In genomic region chr4:184263461-184263860, GRCh38 we compare ENCODE assay signal across 16 cellular contexts. TPM values are rescaled to one million over a fixed set of nuclear protein-coding genes. Genes with fewer than 3 reads are reported as not detected.
A peak's percentile ranks its signal among the peaks of the same experiment; 100 is the strongest.
DNase-seq lines count a peak whose midpoint lies in the region; ATAC-seq, FAIRE-seq and TF ChIP-seq lines count a peak whose summit lies in the region.
"Had no signal": no experiment of that assay in that cellular context is flagged by ENCODE, and none has a peak within 500 bp of the region (broad histone marks: within the 10 kb centered on the region; RNA-seq: fewer than 3 reads in every experiment).

No MANE protein-coding gene starts in this region.

- TF ChIP-seq EP300 in GM12878 (IDR thresholded peaks at IDR 0.05; ENCODE audit: borderline replicate concordance in 1 of 2, control insufficient read depth in 1 of 2, low read depth in 2 of 2, low read length in 2 of 2): no peak

- in situ Hi-C loops in GM12878 (cut with MboI): no loop called here

- peak; percentile 18 for DNase-seq in activated CD8-positive, alpha-beta T cell treated with anti-CD3 and anti-CD28 coated beads, Interleukin-2, amount 10 ng/mL, durations not matched to agents 7 days and 5 days
- DNase-seq in activated CD8-positive, alpha-beta T cell treated with anti-CD3 and anti-CD28 coated beads for 36 hours: no peak
- DNase-seq in GM12878 (ENCODE audit: low read depth, low spot score) (no peak), NCI-H1105 treated with DMSO at 0.1 percent for 48 hours (lab: John Stamatoyannopoulos, UW) (no peak), psoas muscle (no peak), posterior cingulate gyrus (no peak)
- peak in 1 of 2 donors; percentile 47 for DNase-seq in stimulated activated effector memory CD8-positive, alpha-beta T cell treated with anti-CD3 and anti-CD28 coated beads, Interleukin-12 subunit alpha, Interleukin-12 subunit beta, amount 100 ng/mL, for 72 hours (ENCODE audit: low spot score in 2 of 2)

- intact Hi-C loops in activated CD8-positive, alpha-beta T cell treated with anti-CD3 and anti-CD28 coated beads for 36 hours (cut with micrococcal nuclease): loop anchor here (10.0 kb wide), 1 partner anchor 51 kb away; no protein-coding TSS in a partner anchor
- intact Hi-C loops in GM12878 (cut with micrococcal nuclease; ENCODE audit: unreplicated experiment) (no loop called here), psoas muscle (cut with DNase I) (loop anchor here (2.0 to 10.0 kb wide), 3 partner anchors 275 to 471 kb away; partner anchors contain the start of genes CASP3 (in 1 of the 2), CENPU (in 1 of the 2) and PRIMPOL (in 1 of the 2)), posterior cingulate gyrus (cut with DNase I) (loop anchor here (5.0 to 10.0 kb wide), 3 partner anchors 81 to 384 kb away; partner anchors contain the start of genes CASP3 and PRIMPOL)

- WGBS in GM12878 (ENCODE audit: insufficient coverage, insufficient replicate concordance, low lambda C conversion rate, missing lambda C conversion rate): 76% methylated on average over 5 of the region's 5 CpGs
- WGBS in psoas muscle, 3 donors: 86 to 88% (median 86%) methylated on average over 5 of the region's 5 CpGs

- no peaks in the 10 kb centered on the region for H3K9me3 ChIP-seq in GM12878 (replicated peaks; ENCODE audit: control insufficient read depth, insufficient read depth, low read length)
- H3K9me3 ChIP-seq in psoas muscle: no peaks in the 10 kb centered on the region

- SMC1A ChIA-PET in GM12878 (lab: Charles Lee; ENCODE audit: uncharacterized antibody, unreplicated experiment): interaction anchor here (0.6 to 17.1 kb wide), 36 partner anchors 10 to 661 kb away, joined by 3 to 428 read pairs (median 7); partner anchors contain the start of gene CENPU

- H3K27ac Mint-ChIP-seq in activated CD8-positive, alpha-beta T cell treated with anti-CD3 and anti-CD28 coated beads, Interleukin-2, amount 10 ng/mL, durations not matched to agents 7 days and 5 days: no peak overlapping the region
- H3K27ac Mint-ChIP-seq in activated CD8-positive, alpha-beta T cell treated with anti-CD3 and anti-CD28 coated beads for 36 hours: no peak overlapping the region
- H3K27ac Mint-ChIP-seq in stimulated activated effector memory CD8-positive, alpha-beta T cell treated with anti-CD3 and anti-CD28 coated beads, Interleukin-12 subunit alpha, Interleukin-12 subunit beta, amount 100 ng/mL, for 72 hours: peak overlapping the region; percentile 80

- H3K36me3 ChIP-seq in KMS-11 (ENCODE audit: insufficient read depth) (no peaks in the 10 kb centered on the region), GM12878 (ENCODE audit: control insufficient read depth in 2 of 2, insufficient read depth in 2 of 2, low read length in 1 of 2) (no peaks in the 10 kb centered on the region; a peak in 1 of 4 replicates), psoas muscle (ENCODE audit: insufficient read depth in 1 of 2, low read depth in 1 of 2) (no peaks in the 10 kb centered on the region)
- H3K36me3 ChIP-seq: spleen had no signal

- H2AFZ ChIP-seq in KMS-11 (ENCODE audit: low read depth) (peak overlapping the region; percentile 53; the same call in 1 of the 2 replicates), GM12878 (ENCODE audit: control insufficient read depth, low read depth, low read length) (peak overlapping the region; percentile 67; the same call in 1 of the 2 replicates)

- no peak overlapping the region for H3K4me3 ChIP-seq in KMS-11 (IDR thresholded peaks at IDR 0.05; ENCODE audit: insufficient read depth, low read depth, low read length)
- peak overlapping the region; percentile 63 for H3K4me3 ChIP-seq in GM12878
- no peak overlapping the region for H3K4me3 ChIP-seq in psoas muscle

- POLR2A ChIA-PET in activated CD8-positive, alpha-beta T cell treated with anti-CD3 and anti-CD28 coated beads, Interleukin-2, amount 10 ng/mL, durations not matched to agents 7 days and 5 days (lab: Charles Lee): interaction anchor here (0.6 to 7.1 kb wide), 10 partner anchors 18 to 470 kb away, joined by 3 to 55 read pairs (median 6); partner anchors contain the start of genes CASP3, CENPU, IRF2 and PRIMPOL
- POLR2A ChIA-PET in activated CD8-positive, alpha-beta T cell treated with anti-CD3 and anti-CD28 coated beads for 36 hours (lab: Charles Lee): interaction anchor here (0.8 to 2.6 kb wide), 10 partner anchors 8 to 385 kb away, joined by 3 to 6 read pairs (median 3); no protein-coding TSS in a partner anchor
- POLR2A ChIA-PET in GM12878 (lab: Charles Lee): interaction anchor here (0.5 to 9.7 kb wide), 10 partner anchors 18 to 471 kb away, joined by 3 to 250 read pairs (median 31); partner anchors contain the start of gene CENPU

- FAIRE-seq in GM12878 (lab: Jason Lieb, UNC): no peak
- FAIRE-seq: frontal cortex had no signal

- H3K27me3 Mint-ChIP-seq in activated CD8-positive, alpha-beta T cell treated with anti-CD3 and anti-CD28 coated beads, Interleukin-2, amount 10 ng/mL, durations not matched to agents 7 days and 5 days (ENCODE audit: low read depth): no peaks in the 10 kb centered on the region
- no peaks in the 10 kb centered on the region for H3K27me3 Mint-ChIP-seq in activated CD8-positive, alpha-beta T cell treated with anti-CD3 and anti-CD28 coated beads for 36 hours

- no peak for TF ChIP-seq POLR2A in GM12878 (IDR thresholded peaks at IDR 0.05; ENCODE audit: low read depth, low read length)

- TF ChIP-seq CTCF in activated CD8-positive, alpha-beta T cell treated with anti-CD3 and anti-CD28 coated beads for 36 hours (IDR thresholded peaks at IDR 0.05): no peak
- TF ChIP-seq CTCF in KMS-11 (conservative IDR thresholded peaks at IDR 0.05; ENCODE audit: low read depth, low read length) (no peak), GM12878 (IDR thresholded peaks at IDR 0.05 in 2 of 3, conservative IDR thresholded peaks at IDR 0.05 in 1 of 3; ENCODE audit: control insufficient read depth in 2 of 3, extremely low read depth in 1 of 3, insufficient read depth in 1 of 3, low read depth in 3 of 3, low read length in 3 of 3) (no peak), psoas muscle (IDR thresholded peaks at IDR 0.05) (no peak)

- H3K9ac ChIP-seq in KMS-11 (no peak overlapping the region), GM12878 (ENCODE audit: control insufficient read depth, insufficient read depth, low read length) (peak overlapping the region; percentile 67)

- H3K4me1 ChIP-seq in KMS-11 (ENCODE audit: low read depth, poor library complexity, severe bottlenecking) (peaks cover 62% of the 10 kb centered on the region), GM12878 (ENCODE audit: control insufficient read depth, insufficient read depth, low read length) (peaks cover 33% of the 10 kb centered on the region), psoas muscle (no peaks in the 10 kb centered on the region)

- RAD21 ChIA-PET in GM12878 (lab: Charles Lee; ENCODE audit: unreplicated experiment): interaction anchor here (1.0 to 9.4 kb wide), 27 partner anchors 18 to 871 kb away, joined by 3 to 367 read pairs (median 23); partner anchors contain the start of genes CASP3, CENPU, IRF2 and PRIMPOL

- peaks cover 43% of the 10 kb centered on the region for H3K4me1 Mint-ChIP-seq in activated CD8-positive, alpha-beta T cell treated with anti-CD3 and anti-CD28 coated beads, Interleukin-2, amount 10 ng/mL, durations not matched to agents 7 days and 5 days (ENCODE audit: low read depth)
- H3K4me1 Mint-ChIP-seq in activated CD8-positive, alpha-beta T cell treated with anti-CD3 and anti-CD28 coated beads for 36 hours (ENCODE audit: low read depth): peaks cover 44% of the 10 kb centered on the region
- peaks cover 45% of the 10 kb centered on the region for H3K4me1 Mint-ChIP-seq in stimulated activated effector memory CD8-positive, alpha-beta T cell treated with anti-CD3 and anti-CD28 coated beads, Interleukin-12 subunit alpha, Interleukin-12 subunit beta, amount 100 ng/mL, for 72 hours

- H4K20me1 ChIP-seq in KMS-11 (ENCODE audit: insufficient read depth): no peaks in the 10 kb centered on the region
- H4K20me1 ChIP-seq in GM12878 (ENCODE audit: control insufficient read depth, insufficient read depth): no peaks in the 10 kb centered on the region

- no peak for TF ChIP-seq RAD21 in GM12878 (IDR thresholded peaks at IDR 0.05; ENCODE audit: insufficient read depth, low read depth, low read length)

- H3K4me2 ChIP-seq in KMS-11 (peak overlapping the region; percentile 82), GM12878 (ENCODE audit: control insufficient read depth, insufficient read depth) (peak overlapping the region; percentile 78)

- no peaks in the 10 kb centered on the region for H3K36me3 Mint-ChIP-seq in activated CD8-positive, alpha-beta T cell treated with anti-CD3 and anti-CD28 coated beads, Interleukin-2, amount 10 ng/mL, durations not matched to agents 7 days and 5 days (ENCODE audit: low read depth)
- no peaks in the 10 kb centered on the region for H3K36me3 Mint-ChIP-seq in activated CD8-positive, alpha-beta T cell treated with anti-CD3 and anti-CD28 coated beads for 36 hours (ENCODE audit: low read depth)
- peaks cover 9% of the 10 kb centered on the region for H3K36me3 Mint-ChIP-seq in stimulated activated effector memory CD8-positive, alpha-beta T cell treated with anti-CD3 and anti-CD28 coated beads, Interleukin-12 subunit alpha, Interleukin-12 subunit beta, amount 100 ng/mL, for 72 hours
- H3K36me3 Mint-ChIP-seq: activated CD8-positive, alpha-beta memory T cell treated with anti-CD3 and anti-CD28 coated beads, Interleukin-2, amount 10 ng/mL, durations not matched to agents 7 days and 5 days; activated naive CD8-positive, alpha-beta T cell treated with anti-CD3 and anti-CD28 coated beads, Interleukin-2, amount 10 ng/mL, durations not matched to agents 7 days and 5 days had no signal

- no peak for ATAC-seq in activated CD8-positive, alpha-beta T cell treated with anti-CD3 and anti-CD28 coated beads, Interleukin-2, amount 10 ng/mL, durations not matched to agents 7 days and 5 days
- no peak for ATAC-seq in activated CD8-positive, alpha-beta T cell treated with anti-CD3 and anti-CD28 coated beads for 36 hours
- no peak for ATAC-seq in GM12878
- no peak for ATAC-seq in stimulated activated effector memory CD8-positive, alpha-beta T cell treated with anti-CD3 and anti-CD28 coated beads, Interleukin-12 subunit alpha, Interleukin-12 subunit beta, amount 100 ng/mL, for 72 hours
- ATAC-seq in psoas muscle: no peak

- H3K27me3 ChIP-seq in KMS-11 (ENCODE audit: insufficient read depth, low read depth) (no peaks in the 10 kb centered on the region), GM12878 (replicated peaks in 1 of 2; ENCODE audit: control insufficient read depth in 2 of 2, insufficient read depth in 2 of 2, low read length in 1 of 2) (no peaks in the 10 kb centered on the region), psoas muscle (ENCODE audit: insufficient read depth in 3 of 3, low read length in 2 of 3) (no peaks in the 10 kb centered on the region)
- H3K27me3 ChIP-seq: spleen had no signal

- H3K9me3 Mint-ChIP-seq in activated CD8-positive, alpha-beta T cell treated with anti-CD3 and anti-CD28 coated beads, Interleukin-2, amount 10 ng/mL, durations not matched to agents 7 days and 5 days (ENCODE audit: insufficient read depth): no peaks in the 10 kb centered on the region
- H3K9me3 Mint-ChIP-seq in activated CD8-positive, alpha-beta T cell treated with anti-CD3 and anti-CD28 coated beads for 36 hours: no peaks in the 10 kb centered on the region
- H3K9me3 Mint-ChIP-seq in stimulated activated effector memory CD8-positive, alpha-beta T cell treated with anti-CD3 and anti-CD28 coated beads, Interleukin-12 subunit alpha, Interleukin-12 subunit beta, amount 100 ng/mL, for 72 hours: no peaks in the 10 kb centered on the region
- H3K9me3 Mint-ChIP-seq: activated naive CD8-positive, alpha-beta T cell treated with anti-CD3 and anti-CD28 coated beads, Interleukin-2, amount 10 ng/mL, durations not matched to agents 7 days and 5 days had no signal

- no peaks in the 10 kb centered on the region; the same call in 1 of the 2 replicates for H3K79me2 ChIP-seq in KMS-11 (ENCODE audit: insufficient read depth, low read depth)
- peaks cover 33% of the 10 kb centered on the region for H3K79me2 ChIP-seq in GM12878 (ENCODE audit: control insufficient read depth, insufficient read depth, low read length)

- H3K4me3 Mint-ChIP-seq in activated CD8-positive, alpha-beta T cell treated with anti-CD3 and anti-CD28 coated beads, Interleukin-2, amount 10 ng/mL, durations not matched to agents 7 days and 5 days: no peak overlapping the region
- H3K4me3 Mint-ChIP-seq in activated CD8-positive, alpha-beta T cell treated with anti-CD3 and anti-CD28 coated beads for 36 hours: no peak overlapping the region
- no peak overlapping the region for H3K4me3 Mint-ChIP-seq in stimulated activated effector memory CD8-positive, alpha-beta T cell treated with anti-CD3 and anti-CD28 coated beads, Interleukin-12 subunit alpha, Interleukin-12 subunit beta, amount 100 ng/mL, for 72 hours

- no TSS peak for BruUV-seq in GM12878 (replicated peaks; lab: Mats Ljungman, UMichigan)

- CTCF ChIA-PET in activated CD8-positive, alpha-beta T cell treated with anti-CD3 and anti-CD28 coated beads, Interleukin-2, amount 10 ng/mL, durations not matched to agents 7 days and 5 days (lab: Charles Lee): interaction anchor here (0.7 to 10.0 kb wide), 78 partner anchors 10 to 920 kb away, joined by 3 to 191 read pairs (median 5); partner anchors contain the start of genes CASP3, CENPU, IRF2 and PRIMPOL
- CTCF ChIA-PET in activated CD8-positive, alpha-beta T cell treated with anti-CD3 and anti-CD28 coated beads for 36 hours (lab: Charles Lee): interaction anchor here (0.6 to 6.3 kb wide), 80 partner anchors 10 to 832 kb away, joined by 3 to 89 read pairs (median 5); partner anchors contain the start of genes CASP3, IRF2 and PRIMPOL
- CTCF ChIA-PET in GM12878 (lab: Yijun Ruan, JAX): interaction anchor here (0.5 to 16.4 kb wide), 46 partner anchors 10 to 871 kb away, joined by 3 to 348 read pairs (median 6); partner anchors contain the start of genes CASP3, CENPU and PRIMPOL

- peak overlapping the region; percentile 91 for H3K27ac ChIP-seq in KMS-11
- H3K27ac ChIP-seq in GM12878 (ENCODE audit: control insufficient read depth, insufficient read depth): peak overlapping the region; percentile 72
- H3K27ac ChIP-seq in psoas muscle: no peak overlapping the region

RNA-seq across cellular contexts. Expression of gene ENPP6, which starts 45.8 kb away (rescaled TPM):
- total RNA-seq in activated CD8-positive, alpha-beta T cell treated with anti-CD3 and anti-CD28 coated beads, Interleukin-2, amount 10 ng/mL, durations not matched to agents 7 days and 5 days: under 1 TPM; 0.18 to 0.87 TPM
- under 1 TPM; 0.27 to 0.40 TPM for total RNA-seq in activated CD8-positive, alpha-beta T cell treated with anti-CD3 and anti-CD28 coated beads for 36 hours
- total RNA-seq in GM12878 (2013; cell fraction: nucleolus; rRNA removed): 0.98 and 2.6 TPM in 2 replicates
- total RNA-seq in GM12878 (2014; rRNA removed) (0.06 and 0.49 TPM in 2 replicates), GM12878 (2014; rRNA removed; fragmentation: Illumina TruSeq; extraction: Trizol) (0.28 and 0.76 TPM in 2 replicates), GM12878 (2021) (0.72 TPM in 1 of 2 replicates, not detected in the other), psoas muscle (under 1 TPM; 0.10 to 0.79 (median 0.12) TPM)
- polyA plus RNA-seq in GM12878 (2011; ENCODE audit: low read depth): 0.08 TPM
- polyA plus RNA-seq in GM12878 (2011; rRNA removed) (0.49 and 0.68 TPM in 2 replicates), GM12878 (2014; fragmentation: Illumina TruSeq; extraction: Trizol) (0.04 and 0.25 TPM in 2 replicates), GM12878 (2014; fragmentation: Nextera tagmentation; extraction: Ambion mirVana) (1 to 10 TPM in 1 of 2 experiments, under 1 TPM in 1; 0.55 to 1.0 TPM), GM12878 (2014; rRNA removed) (0.19 and 0.63 TPM in 2 replicates), GM12878 (2016; fragmentation: Nextera tagmentation; extraction: Ambion mirVana) (under 1 TPM; 0.32 to 0.44 TPM), psoas muscle (under 1 TPM in 2 of 3 donors, not detected in 1; 0.05 to 0.06 TPM)
- polyA plus RNA-seq in GM12878 (2011; cell fraction: cytosol; rRNA removed): 0.51 and 0.69 TPM in 2 replicates
- 0.85 and 1.5 TPM in 2 replicates for polyA plus RNA-seq in GM12878 (2011; cell fraction: nucleus; rRNA removed)
- polyA plus RNA-seq in GM12878 (2012): 0.37 and 1.9 TPM in 2 replicates
- 0.59 and 0.77 TPM in 2 replicates for polyA minus RNA-seq in GM12878 (2011; rRNA and poly(A)+ RNA removed)
- polyA minus RNA-seq in GM12878 (2011; cell fraction: cytosol; rRNA and poly(A)+ RNA removed): not detected in 2 replicates
- polyA minus RNA-seq in GM12878 (2011; cell fraction: nucleus; rRNA and poly(A)+ RNA removed): 0.12 and 0.38 TPM in 2 replicates
- total RNA-seq: chondrocyte, epithelial cell of proximal tubule, mononuclear cell had no signal
- polyA plus RNA-seq: BJ had no signal
